ENCODE assay signal across 23 cellular contexts in genomic region chr18:36729197-36729596, GRCh38.
"Had no signal": no experiment of that assay in that cellular context is flagged by ENCODE, and none has a peak within 500 bp of the region (broad histone marks: within the 10 kb centered on the region; RNA-seq: fewer than 3 reads in every experiment).

No MANE protein-coding gene starts in this region.

- H3K9me3 Mint-ChIP-seq: activated CD4-positive, alpha-beta memory T cell treated with anti-CD3 and anti-CD28 coated beads, Interleukin-2, amount 10 ng/mL, durations not matched to agents 7 days and 5 days; stimulated activated effector memory CD8-positive, alpha-beta T cell treated with anti-CD3 and anti-CD28 coated beads, Interleukin-12 subunit alpha, Interleukin-12 subunit beta, amount 100 ng/mL, for 72 hours had no signal

- DNase-seq: activated CD4-positive, alpha-beta memory T cell treated with anti-CD3 and anti-CD28 coated beads, Interleukin-2, amount 10 ng/mL, durations not matched to agents 7 days and 5 days; activated CD4-positive, alpha-beta T cell treated with anti-CD3 and anti-CD28 coated beads, Interleukin-2, amount 10 ng/mL, durations not matched to agents 24 days and 14 days; activated effector memory CD4-positive, alpha-beta T cell treated with anti-CD3 and anti-CD28 coated beads, Interleukin-2, amount 50 U/mL, for 16 hours; activated naive CD4-positive, alpha-beta T cell treated with anti-CD3 and anti-CD28 coated beads, Interleukin-2, amount 10 ng/mL, durations not matched to agents 7 days and 5 days; amygdala; cerebellar nuclear complex; gastrocnemius medialis; head of caudate nucleus; hypothalamus; naive B cell; occipital lobe; posterior cingulate gyrus; right lobe of liver; stimulated activated CD4-positive, alpha-beta T cell treated with anti-CD3 and anti-CD28 coated beads, Interleukin-2, amount 100 ng/mL, for 24 hours; stomach had no signal

- H3K36me3 ChIP-seq: gastrocnemius medialis, right lobe of liver, stomach, suprapubic skin had no signal

- H3K27ac ChIP-seq: esophagus muscularis mucosa, gastrocnemius medialis, right lobe of liver, stomach, suprapubic skin, tibial nerve had no signal

- H3K27me3 Mint-ChIP-seq: activated CD4-positive, alpha-beta T cell treated with anti-CD3 and anti-CD28 coated beads, Interleukin-2, amount 10 ng/mL, durations not matched to agents 24 days and 14 days had no signal

- H3K27me3 ChIP-seq: esophagus muscularis mucosa, gastrocnemius medialis, right lobe of liver, stomach, suprapubic skin, tibial nerve had no signal

- ATAC-seq: activated CD4-positive, CD25-positive, alpha-beta regulatory T cell treated with anti-CD3 and anti-CD28 coated beads, Interleukin-2, amount 50 U/mL, for 24 hours; gastrocnemius medialis; right lobe of liver; stimulated activated effector memory CD8-positive, alpha-beta T cell treated with anti-CD3 and anti-CD28 coated beads, Interleukin-12 subunit alpha, Interleukin-12 subunit beta, amount 100 ng/mL, for 72 hours had no signal

- H3K27ac Mint-ChIP-seq: activated CD4-positive, alpha-beta memory T cell treated with anti-CD3 and anti-CD28 coated beads, Interleukin-2, amount 10 ng/mL, durations not matched to agents 7 days and 5 days; activated CD4-positive, alpha-beta T cell treated with anti-CD3 and anti-CD28 coated beads, Interleukin-2, amount 10 ng/mL, durations not matched to agents 24 days and 14 days; activated naive CD4-positive, alpha-beta T cell treated with anti-CD3 and anti-CD28 coated beads, Interleukin-2, amount 10 ng/mL, durations not matched to agents 7 days and 5 days; memory B cell; naive B cell; stimulated activated effector memory CD8-positive, alpha-beta T cell treated with anti-CD3 and anti-CD28 coated beads, Interleukin-12 subunit alpha, Interleukin-12 subunit beta, amount 100 ng/mL, for 72 hours had no signal

- H3K4me1 Mint-ChIP-seq: activated CD4-positive, alpha-beta memory T cell treated with anti-CD3 and anti-CD28 coated beads, Interleukin-2, amount 10 ng/mL, durations not matched to agents 7 days and 5 days; activated CD4-positive, alpha-beta T cell treated with anti-CD3 and anti-CD28 coated beads, Interleukin-2, amount 10 ng/mL, durations not matched to agents 24 days and 14 days; activated naive CD4-positive, alpha-beta T cell treated with anti-CD3 and anti-CD28 coated beads, Interleukin-2, amount 10 ng/mL, durations not matched to agents 7 days and 5 days; naive B cell; stimulated activated effector memory CD8-positive, alpha-beta T cell treated with anti-CD3 and anti-CD28 coated beads, Interleukin-12 subunit alpha, Interleukin-12 subunit beta, amount 100 ng/mL, for 72 hours had no signal

- H3K4me1 ChIP-seq: right lobe of liver had no signal

- H3K4me3 ChIP-seq: coronary artery, esophagus muscularis mucosa, gastrocnemius medialis, right lobe of liver, skin epidermis, stomach, suprapubic skin, tibial nerve had no signal

- H3K36me3 Mint-ChIP-seq: activated naive CD4-positive, alpha-beta T cell treated with anti-CD3 and anti-CD28 coated beads, Interleukin-2, amount 10 ng/mL, durations not matched to agents 7 days and 5 days; stimulated activated effector memory CD8-positive, alpha-beta T cell treated with anti-CD3 and anti-CD28 coated beads, Interleukin-12 subunit alpha, Interleukin-12 subunit beta, amount 100 ng/mL, for 72 hours had no signal

- H3K4me3 Mint-ChIP-seq: activated CD4-positive, alpha-beta memory T cell treated with anti-CD3 and anti-CD28 coated beads, Interleukin-2, amount 10 ng/mL, durations not matched to agents 7 days and 5 days; activated CD4-positive, alpha-beta T cell treated with anti-CD3 and anti-CD28 coated beads, Interleukin-2, amount 10 ng/mL, durations not matched to agents 24 days and 14 days; activated naive CD4-positive, alpha-beta T cell treated with anti-CD3 and anti-CD28 coated beads, Interleukin-2, amount 10 ng/mL, durations not matched to agents 7 days and 5 days; memory B cell; naive B cell; stimulated activated effector memory CD8-positive, alpha-beta T cell treated with anti-CD3 and anti-CD28 coated beads, Interleukin-12 subunit alpha, Interleukin-12 subunit beta, amount 100 ng/mL, for 72 hours had no signal

- H3K9me3 ChIP-seq: esophagus muscularis mucosa, gastrocnemius medialis, right lobe of liver, suprapubic skin, tibial nerve had no signal
